ENCODE assay signal across 25 cellular contexts in the genomic region with DNA sequence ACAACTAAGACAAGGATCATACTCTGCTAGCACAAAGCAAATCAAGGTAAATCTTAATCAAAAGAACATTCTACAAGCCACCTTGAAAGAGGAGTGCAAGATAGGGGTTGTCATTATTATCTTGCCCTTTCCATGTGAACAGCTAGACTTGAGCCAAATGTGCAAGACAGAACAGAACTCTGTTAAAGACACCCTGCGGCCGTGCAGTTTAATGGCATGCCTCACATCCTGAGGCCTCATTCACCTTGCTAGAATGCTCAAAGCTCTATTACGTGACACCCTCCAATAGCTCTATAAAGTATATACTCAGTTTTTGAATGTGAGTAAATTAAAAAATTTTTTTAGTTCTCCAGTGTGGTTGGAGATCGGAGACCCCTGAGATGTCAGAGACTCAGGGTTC.
"Had no signal": no experiment of that assay in that cellular context is flagged by ENCODE, and none has a peak within 500 bp of the region (broad histone marks: within the 10 kb centered on the region; RNA-seq: fewer than 3 reads in every experiment).

No MANE protein-coding gene starts in this region.

- FAIRE-seq: TTC549 had no signal

- H3K27me3 Mint-ChIP-seq: activated B cell treated with CpG ODN at 0.5 μM for 24 hours; activated CD4-positive, alpha-beta T cell treated with anti-CD3 and anti-CD28 coated beads for 36 hours; activated CD8-positive, alpha-beta T cell treated with anti-CD3 and anti-CD28 coated beads for 36 hours; activated naive CD8-positive, alpha-beta T cell treated with anti-CD3 and anti-CD28 coated beads, Interleukin-2, amount 10 ng/mL, durations not matched to agents 7 days and 5 days; T-cell had no signal

- H3K27ac ChIP-seq: adrenal gland, body of pancreas, Peyer's patch, SK-N-MC had no signal

- H3K4me1 Mint-ChIP-seq: activated B cell treated with CpG ODN at 0.5 μM for 24 hours; activated naive CD8-positive, alpha-beta T cell treated with anti-CD3 and anti-CD28 coated beads, Interleukin-2, amount 10 ng/mL, durations not matched to agents 7 days and 5 days had no signal

- H3K27me3 ChIP-seq: adrenal gland, body of pancreas, MG63, Peyer's patch had no signal

- H3K27ac Mint-ChIP-seq: activated B cell treated with CpG ODN at 0.5 μM for 24 hours; activated CD4-positive, alpha-beta T cell treated with anti-CD3 and anti-CD28 coated beads for 36 hours; activated CD8-positive, alpha-beta T cell treated with anti-CD3 and anti-CD28 coated beads for 36 hours; activated naive CD8-positive, alpha-beta T cell treated with anti-CD3 and anti-CD28 coated beads, Interleukin-2, amount 10 ng/mL, durations not matched to agents 7 days and 5 days; activated T-cell treated with anti-CD3 and anti-CD28 coated beads, Interleukin-2, amount 50 U/mL, for 72 hours; activated T-helper 2 cell treated with anti-CD3 and anti-CD28 coated beads, Interferon-gamma antibody, Interleukin-2, Interleukin-4, amounts not matched to agents 10 μg/mL and 5 μg/mL and 100 μg/mL, durations not matched to agents 14 hours and 24 hours and 36 hours; T-cell had no signal

- H3K4me3 Mint-ChIP-seq: activated B cell treated with CpG ODN at 0.5 μM for 24 hours; activated CD4-positive, alpha-beta T cell treated with anti-CD3 and anti-CD28 coated beads for 36 hours; activated CD8-positive, alpha-beta T cell treated with anti-CD3 and anti-CD28 coated beads for 36 hours; activated naive CD8-positive, alpha-beta T cell treated with anti-CD3 and anti-CD28 coated beads, Interleukin-2, amount 10 ng/mL, durations not matched to agents 7 days and 5 days; activated T-cell treated with anti-CD3 and anti-CD28 coated beads, Interleukin-2, amount 50 U/mL, for 72 hours; T-cell had no signal

- ATAC-seq: activated CD4-positive, alpha-beta T cell treated with anti-CD3 and anti-CD28 coated beads for 36 hours; activated CD8-positive, alpha-beta T cell treated with anti-CD3 and anti-CD28 coated beads for 36 hours; activated T-cell treated with anti-CD3 and anti-CD28 coated beads, Interleukin-2, amount 50 U/mL, for 72 hours; body of pancreas; T-cell had no signal

- DNase-seq: activated B cell treated with CpG ODN at 0.5 μM for 24 hours; activated CD4-positive, alpha-beta T cell treated with anti-CD3 and anti-CD28 coated beads for 36 hours; activated CD8-positive, alpha-beta memory T cell treated with anti-CD3 and anti-CD28 coated beads, Interleukin-2, amount 50 U/mL, for 4 hours; activated CD8-positive, alpha-beta T cell treated with anti-CD3 and anti-CD28 coated beads for 36 hours; activated naive CD4-positive, alpha-beta T cell treated with anti-CD3 and anti-CD28 coated beads, Interleukin-2, amount 50 U/mL, for 16 hours; activated naive CD8-positive, alpha-beta T cell treated with anti-CD3 and anti-CD28 coated beads, Interleukin-2, amount 10 ng/mL, durations not matched to agents 7 days and 5 days; activated T-cell treated with anti-CD3 and anti-CD28 coated beads, Interleukin-2, amount 50 U/mL, for 72 hours; adrenal gland; anterior cingulate cortex; body of pancreas; MG63; NCI-H1105; NCI-H1436 treated with DMSO at 0.1 percent for 48 hours; NCI-H187; NCI-H2081; NCI-H510A treated with DMSO at 0.1 percent for 48 hours; NCI-H69; Peyer's patch; SIG-M5; T-cell; T-helper 2 cell; T1000 had no signal

- H3K9me3 Mint-ChIP-seq: activated B cell treated with CpG ODN at 0.5 μM for 24 hours; activated CD8-positive, alpha-beta T cell treated with anti-CD3 and anti-CD28 coated beads for 36 hours; activated naive CD8-positive, alpha-beta T cell treated with anti-CD3 and anti-CD28 coated beads, Interleukin-2, amount 10 ng/mL, durations not matched to agents 7 days and 5 days; activated T-cell treated with anti-CD3 and anti-CD28 coated beads, Interleukin-2, amount 50 U/mL, for 72 hours; activated T-helper 2 cell treated with anti-CD3 and anti-CD28 coated beads, Interferon-gamma antibody, Interleukin-2, Interleukin-4, amounts not matched to agents 10 μg/mL and 5 μg/mL and 100 μg/mL, durations not matched to agents 14 hours and 24 hours and 36 hours; T-cell had no signal

- H3K9me3 ChIP-seq: adrenal gland, body of pancreas, MG63, Peyer's patch had no signal

- H3K4me3 ChIP-seq: adrenal gland, body of pancreas, MG63, Peyer's patch, SK-N-MC had no signal

- H3K4me1 ChIP-seq: adrenal gland, body of pancreas, Peyer's patch had no signal
